ENCODE assay signal across 16 cellular contexts in the genomic region with DNA sequence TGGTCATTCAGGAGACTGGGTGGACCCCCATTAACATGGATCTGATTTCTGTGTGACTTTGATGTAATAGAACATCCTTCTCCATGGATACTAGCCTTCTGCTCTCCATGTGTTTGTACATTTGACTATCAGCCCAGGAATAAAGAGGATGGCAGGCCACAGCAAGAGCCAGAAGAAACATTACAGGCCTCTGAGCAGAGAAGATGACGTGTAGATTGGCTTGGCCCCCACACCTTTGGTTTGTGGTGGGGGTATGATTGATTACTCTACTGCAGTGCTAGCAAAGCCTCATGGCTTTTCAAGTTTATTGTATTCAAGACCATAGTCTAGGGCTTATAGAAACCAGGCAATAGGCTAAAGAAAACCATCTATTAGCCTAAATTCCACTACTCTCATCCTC.
"Had no signal": no experiment of that assay in that cellular context is flagged by ENCODE, and none has a peak within 500 bp of the region (broad histone marks: within the 10 kb centered on the region; RNA-seq: fewer than 3 reads in every experiment).

No MANE protein-coding gene starts in this region.

- H3K27ac Mint-ChIP-seq: activated B cell treated with CpG ODN at 0.5 μM for 24 hours, neural progenitor cell had no signal

- ATAC-seq: left lobe of liver had no signal

- H3K9me3 ChIP-seq: ascending aorta, tibial nerve, uterus had no signal

- H3K27ac ChIP-seq: ascending aorta, hepatocyte, neural progenitor cell, parathyroid adenoma, SK-N-MC, uterus had no signal

- H3K27me3 ChIP-seq: ascending aorta, hepatocyte, neural progenitor cell, tibial nerve, uterus had no signal

- H3K4me1 ChIP-seq: ascending aorta, parathyroid adenoma, uterus had no signal

- H3K27me3 Mint-ChIP-seq: activated B cell treated with CpG ODN at 0.5 μM for 24 hours had no signal

- DNase-seq: activated B cell treated with CpG ODN at 0.5 μM for 24 hours; activated CD8-positive, alpha-beta memory T cell treated with anti-CD3 and anti-CD28 coated beads, Interleukin-2, amount 50 U/mL, for 4 hours; activated naive CD4-positive, alpha-beta T cell; caudate nucleus; erythroblast; midbrain; stimulated activated CD4-positive, alpha-beta T cell treated with anti-CD3 and anti-CD28 coated beads, Interleukin-12 subunit alpha, Interleukin-12 subunit beta, amount 100 ng/mL, for 4 hours; stimulated activated CD4-positive, alpha-beta T cell treated with anti-CD3 and anti-CD28 coated beads, Interleukin-2, amount 100 ng/mL, for 24 hours; uterus had no signal

- H3K36me3 ChIP-seq: ascending aorta, neural progenitor cell, tibial nerve, uterus had no signal

- H3K36me3 Mint-ChIP-seq: neural progenitor cell had no signal

- H3K4me3 ChIP-seq: ascending aorta, hepatocyte, neural progenitor cell, SK-N-MC, tibial nerve, uterus had no signal

- H3K4me3 Mint-ChIP-seq: activated B cell treated with CpG ODN at 0.5 μM for 24 hours, neural progenitor cell had no signal

- H3K9me3 Mint-ChIP-seq: activated B cell treated with CpG ODN at 0.5 μM for 24 hours, neural progenitor cell had no signal
